In the genomic region with DNA sequence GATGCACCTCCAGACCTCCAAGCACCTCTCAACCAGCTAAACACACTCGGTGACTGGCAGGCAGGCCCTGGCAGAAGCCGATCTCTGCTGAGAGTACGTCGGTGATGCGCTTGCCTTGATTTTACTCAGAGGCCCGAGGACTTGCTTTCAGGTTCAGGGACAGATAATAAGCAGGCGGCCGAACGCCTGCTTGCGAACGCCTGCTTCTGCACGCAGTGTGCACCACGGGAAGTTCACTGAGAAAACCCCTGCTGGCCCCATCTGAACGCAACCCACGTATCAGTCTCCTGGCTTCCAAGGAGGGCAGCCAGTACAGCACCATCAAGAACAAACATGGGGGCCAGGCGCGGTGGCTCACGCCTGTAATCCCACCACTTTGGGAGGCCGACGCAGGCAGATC, we compare ENCODE assay signal across 21 cellular contexts.
"Had no signal": no experiment of that assay in that cellular context is flagged by ENCODE, and none has a peak within 500 bp of the region (broad histone marks: within the 10 kb centered on the region; RNA-seq: fewer than 3 reads in every experiment).

No MANE protein-coding gene starts in this region.

- H3K27ac ChIP-seq: stomach, testis, upper lobe of left lung had no signal

- ATAC-seq: effector memory CD8-positive, alpha-beta T cell; mucosa of descending colon; naive thymus-derived CD8-positive, alpha-beta T cell had no signal

- H3K27me3 ChIP-seq: heart right ventricle, right atrium auricular region, stomach, testis, upper lobe of left lung had no signal

- H3K4me3 ChIP-seq: heart right ventricle, mucosa of descending colon, right atrium auricular region, stomach, testis, upper lobe of left lung had no signal

- H3K9me3 ChIP-seq: heart right ventricle, mucosa of descending colon, right atrium auricular region, stomach, testis, upper lobe of left lung had no signal

- H3K27ac Mint-ChIP-seq: activated CD4-positive, alpha-beta memory T cell treated with anti-CD3 and anti-CD28 coated beads for 36 hours had no signal

- DNase-seq: activated CD4-positive, alpha-beta memory T cell treated with anti-CD3 and anti-CD28 coated beads for 36 hours; activated CD4-positive, CD25-positive, alpha-beta regulatory T cell treated with anti-CD3 and anti-CD28 coated beads, Interleukin-2, amount 50 U/mL, for 72 hours; activated naive CD4-positive, alpha-beta T cell treated with anti-CD3 and anti-CD28 coated beads, Interleukin-2, amount 50 U/mL, for 16 hours; amygdala; dermis blood vessel endothelial cell; effector memory CD8-positive, alpha-beta T cell; heart right ventricle; left colon; mucosa of descending colon; naive thymus-derived CD8-positive, alpha-beta T cell; occipital lobe; small intestine; stimulated activated CD4-positive, alpha-beta T cell treated with anti-CD3 and anti-CD28 coated beads, Interleukin-4, amount 100 ng/mL, for 4 hours; stimulated activated CD8-positive, alpha-beta memory T cell treated with anti-CD3 and anti-CD28 coated beads, Interleukin-4, amount 100 ng/mL, for 48 hours; stomach; T-helper 9 cell; testis; upper lobe of left lung had no signal

- H3K4me3 Mint-ChIP-seq: activated CD4-positive, alpha-beta memory T cell treated with anti-CD3 and anti-CD28 coated beads for 36 hours; activated T-helper 1 cell treated with anti-CD3 and anti-CD28 coated beads, Interleukin-12 subunit alpha, Interleukin-12 subunit beta, Interleukin-2, Interleukin-4 antibody, amounts not matched to agents 30 ng/mL and 10 ng/mL and 1 ng/mL, durations not matched to agents 14 hours and 24 hours and 36 hours; brain; effector memory CD8-positive, alpha-beta T cell; naive thymus-derived CD8-positive, alpha-beta T cell had no signal

- H3K9me3 Mint-ChIP-seq: activated CD4-positive, alpha-beta memory T cell treated with anti-CD3 and anti-CD28 coated beads for 36 hours; brain; effector memory CD8-positive, alpha-beta T cell; naive thymus-derived CD8-positive, alpha-beta T cell had no signal

- H3K27me3 Mint-ChIP-seq: activated CD4-positive, alpha-beta memory T cell treated with anti-CD3 and anti-CD28 coated beads for 36 hours; brain; effector memory CD8-positive, alpha-beta T cell; naive thymus-derived CD8-positive, alpha-beta T cell had no signal
